Comparison of ENCODE assay signal across 12 cellular contexts in genomic region chr10:125344573-125345121, GRCh38.
DNase-seq lines count a peak whose midpoint lies in the region; ATAC-seq, FAIRE-seq and TF ChIP-seq lines count a peak whose summit lies in the region.
"Had no signal": no experiment of that assay in that cellular context is flagged by ENCODE, and none has a peak within 500 bp of the region (broad histone marks: within the 10 kb centered on the region; RNA-seq: fewer than 3 reads in every experiment).

No MANE protein-coding gene starts in this region.

- CTCF ChIA-PET in GM12878 (lab: Yijun Ruan, JAX): interaction anchor here (1.1 to 1.8 kb wide), 3 partner anchors 19 to 353 kb away, joined by 6 to 10 read pairs (median 7); no protein-coding TSS in a partner anchor

- DNase-seq in GM12878 (ENCODE audit: low read depth, low spot score) (peak; percentile 8), AG20443 (ENCODE audit: low spot score) (no peak), NCI-H2171 (lab: John Stamatoyannopoulos, UW) (no peak)
- no peak for DNase-seq in activated T-cell treated with anti-CD3 and anti-CD28 coated beads, Interleukin-2, amount 50 U/mL, for 24 hours
- DNase-seq: activated naive CD4-positive, alpha-beta T cell; effector memory CD8-positive, alpha-beta T cell; NCI-H2107; T-helper 2 cell had no signal

- H3K4me1 Mint-ChIP-seq in activated T-cell treated with anti-CD3 and anti-CD28 coated beads, Interleukin-2, amount 50 U/mL, for 24 hours (ENCODE audit: low read depth): no peaks in the 10 kb centered on the region

- H3K4me3 Mint-ChIP-seq in activated T-cell treated with anti-CD3 and anti-CD28 coated beads, Interleukin-2, amount 50 U/mL, for 24 hours: no peak overlapping the region
- H3K4me3 Mint-ChIP-seq: effector memory CD8-positive, alpha-beta T cell had no signal

- no peak overlapping the region for H3K27ac Mint-ChIP-seq in activated T-cell treated with anti-CD3 and anti-CD28 coated beads, Interleukin-2, amount 50 U/mL, for 24 hours
- H3K27ac Mint-ChIP-seq: effector memory CD8-positive, alpha-beta T cell had no signal

- H3K9me3 ChIP-seq in GM12878 (replicated peaks; ENCODE audit: control insufficient read depth, insufficient read depth, low read length): no peaks in the 10 kb centered on the region

- POLR2A ChIA-PET in GM12878 (lab: Charles Lee): no interaction called here

- H3K4me3 ChIP-seq in GM12878 (no peak overlapping the region), rectal smooth muscle tissue (ENCODE audit: low read length) (peak overlapping the region; percentile 33)

- FAIRE-seq in GM12878 (lab: Jason Lieb, UNC): no peak

- TF ChIP-seq EP300 in GM12878 (IDR thresholded peaks at IDR 0.05; ENCODE audit: borderline replicate concordance in 1 of 2, control insufficient read depth in 1 of 2, low read depth in 2 of 2, low read length in 2 of 2): no peak

- TF ChIP-seq CTCF in GM12878 (IDR thresholded peaks at IDR 0.05 in 2 of 3, conservative IDR thresholded peaks at IDR 0.05 in 1 of 3; ENCODE audit: control insufficient read depth in 2 of 3, extremely low read depth in 1 of 3, insufficient read depth in 1 of 3, low read depth in 3 of 3, low read length in 3 of 3): no peak

- peaks cover 11% of the 10 kb centered on the region for H3K27me3 Mint-ChIP-seq in activated T-cell treated with anti-CD3 and anti-CD28 coated beads, Interleukin-2, amount 50 U/mL, for 24 hours

- H3K27me3 ChIP-seq in GM12878 (replicated peaks in 1 of 2; ENCODE audit: control insufficient read depth in 2 of 2, insufficient read depth in 2 of 2, low read length in 1 of 2) (no peaks in the 10 kb centered on the region; a peak in 1 of 4 replicates), rectal smooth muscle tissue (ENCODE audit: control insufficient read depth, insufficient read depth, low read length) (no peaks in the 10 kb centered on the region)

- no TSS peak for BruUV-seq in GM12878 (replicated peaks; lab: Mats Ljungman, UMichigan)

- SMC1A ChIA-PET in GM12878 (lab: Charles Lee; ENCODE audit: uncharacterized antibody, unreplicated experiment): no interaction called here

- H3K36me3 ChIP-seq in GM12878 (ENCODE audit: control insufficient read depth in 2 of 2, insufficient read depth in 2 of 2, low read length in 1 of 2) (no peaks in the 10 kb centered on the region), rectal smooth muscle tissue (ENCODE audit: control insufficient read depth, insufficient read depth, low read length) (no peaks in the 10 kb centered on the region)

- H2AFZ ChIP-seq in GM12878 (ENCODE audit: control insufficient read depth, low read depth, low read length): no peak overlapping the region

- H3K9me3 Mint-ChIP-seq in activated T-cell treated with anti-CD3 and anti-CD28 coated beads, Interleukin-2, amount 50 U/mL, for 24 hours: peaks cover under 1% of the 10 kb centered on the region

- 1% methylated on average over 15 of the region's 15 CpGs for WGBS in GM12878 (ENCODE audit: insufficient coverage, insufficient replicate concordance, low lambda C conversion rate, missing lambda C conversion rate)

- H3K9ac ChIP-seq in GM12878 (ENCODE audit: control insufficient read depth, insufficient read depth, low read length): no peak overlapping the region
- H3K9ac ChIP-seq in rectal smooth muscle tissue (ENCODE audit: low read length): no peak overlapping the region

- H3K36me3 Mint-ChIP-seq in activated T-cell treated with anti-CD3 and anti-CD28 coated beads, Interleukin-2, amount 50 U/mL, for 24 hours (ENCODE audit: low read depth): no peaks in the 10 kb centered on the region

- in situ Hi-C loops in GM12878 (cut with MboI): loop anchor here (5.0 kb wide), 1 partner anchor 297 kb away; no protein-coding TSS in a partner anchor

- no peak for TF ChIP-seq POLR2A in GM12878 (IDR thresholded peaks at IDR 0.05; ENCODE audit: low read depth, low read length)

- no peak for TF ChIP-seq RAD21 in GM12878 (IDR thresholded peaks at IDR 0.05; ENCODE audit: insufficient read depth, low read depth, low read length)

- intact Hi-C loops in GM12878 (cut with micrococcal nuclease; ENCODE audit: unreplicated experiment): no loop called here

- H3K27ac ChIP-seq in GM12878 (ENCODE audit: control insufficient read depth, insufficient read depth) (no peak overlapping the region), rectal smooth muscle tissue (ENCODE audit: low read depth, low read length) (no peak overlapping the region)

- H3K79me2 ChIP-seq in GM12878 (ENCODE audit: control insufficient read depth, insufficient read depth, low read length): no peaks in the 10 kb centered on the region

- no peak overlapping the region for H3K4me2 ChIP-seq in GM12878 (ENCODE audit: control insufficient read depth, insufficient read depth)

- RAD21 ChIA-PET in GM12878 (lab: Charles Lee; ENCODE audit: unreplicated experiment): interaction anchor here (1.0 kb wide), 1 partner anchor 297 kb away, joined by 3 read pairs; no protein-coding TSS in a partner anchor

- H3K4me1 ChIP-seq in GM12878 (ENCODE audit: control insufficient read depth, insufficient read depth, low read length): no peaks in the 10 kb centered on the region
- no peaks in the 10 kb centered on the region for H3K4me1 ChIP-seq in rectal smooth muscle tissue (ENCODE audit: control insufficient read depth, insufficient read depth, low read length)

- H4K20me1 ChIP-seq in GM12878 (ENCODE audit: control insufficient read depth, insufficient read depth): no peaks in the 10 kb centered on the region

- ATAC-seq in GM19395 (IDR thresholded peaks at IDR 0.05; ENCODE audit: unreplicated experiment): peak; percentile 87
- peak; percentile 82 for ATAC-seq in HG02973 (IDR thresholded peaks at IDR 0.05; ENCODE audit: unreplicated experiment)
- ATAC-seq in GM12878: no peak; the same call in 1 of the 3 replicates
- no peak for ATAC-seq in GM19023 (IDR thresholded peaks at IDR 0.05; ENCODE audit: unreplicated experiment)
- ATAC-seq: effector memory CD8-positive, alpha-beta T cell had no signal

TF ChIP-seq in GM12878, 131 proteins besides CTCF, POLR2A, EP300 and RAD21:
- no peak for TF ChIP-seq HDAC6 (IDR thresholded peaks at IDR 0.05; ENCODE audit: unreplicated experiment)
- TF ChIP-seq RELB (IDR thresholded peaks at IDR 0.05; ENCODE audit: low read depth): no peak
- peak; percentile 22 for TF ChIP-seq MEF2B (IDR thresholded peaks at IDR 0.05; ENCODE audit: partially characterized antibody, poor library complexity, severe bottlenecking)
- no peak for TF ChIP-seq MTA2 (IDR thresholded peaks at IDR 0.05; ENCODE audit: low read depth)
- no peak for TF ChIP-seq SIX5 (IDR thresholded peaks at IDR 0.05; ENCODE audit: low read depth, low read length, severe bottlenecking)
- no peak for TF ChIP-seq ZZZ3 (IDR thresholded peaks at IDR 0.05; ENCODE audit: control insufficient read depth, insufficient read length, low read depth)
- TF ChIP-seq SMAD1 (IDR thresholded peaks at IDR 0.05; ENCODE audit: low read depth, partially characterized antibody): no peak

Comparison
In these comparisons a context has a peak if more than half of its experiments do, and no peak if none do; other contexts are left out.
1. ATAC-seq: peak in GM19395 (single experiment) and HG02973 (single experiment); none in GM12878 (single experiment) and GM19023 (single experiment).